In the genomic region with DNA sequence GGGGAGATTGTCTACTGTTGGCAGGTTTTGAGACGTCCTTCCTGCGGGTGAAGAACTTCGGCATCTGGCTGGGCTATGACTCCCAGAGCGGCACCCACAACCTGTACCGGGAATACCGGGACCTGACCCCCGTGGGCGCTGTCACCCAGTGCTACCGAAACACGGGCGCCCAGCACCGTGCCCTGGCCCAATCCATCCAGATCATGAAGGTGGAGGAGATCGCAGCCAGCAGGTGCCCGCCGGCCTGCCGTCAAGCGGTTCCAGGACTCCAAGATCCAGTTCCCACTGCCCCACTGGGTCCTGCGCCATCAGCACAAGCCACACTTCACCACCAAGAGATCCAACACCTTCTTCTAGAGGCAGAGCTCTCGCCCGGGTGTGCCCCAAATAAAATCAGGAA, we compare ENCODE assay signal across 26 cellular contexts.
DNase-seq lines count a peak whose midpoint lies in the region; ATAC-seq, FAIRE-seq and TF ChIP-seq lines count a peak whose summit lies in the region.
"Had no signal": no experiment of that assay in that cellular context is flagged by ENCODE, and none has a peak within 500 bp of the region (broad histone marks: within the 10 kb centered on the region; RNA-seq: fewer than 3 reads in every experiment).

No MANE protein-coding gene starts in this region.

- peak; percentile 27 for DNase-seq in activated CD4-positive, alpha-beta T cell treated with anti-CD3 and anti-CD28 coated beads for 36 hours
- DNase-seq in activated CD4-positive, alpha-beta T cell treated with anti-CD3 and anti-CD28 coated beads for 4 hours = no peak
- no peak for DNase-seq in A549 (ENCODE audit: low read depth in 1 of 2, low spot score in 1 of 2)
- DNase-seq in NCI-H69 (lab: John Stamatoyannopoulos, UW) = peak; percentile 0
- peak; percentile 1 to 4 for DNase-seq in erythroblast (lab: John Stamatoyannopoulos, UW)
- DNase-seq in gastrocnemius medialis = no peak
- no peak for DNase-seq in Ammon's horn (ENCODE audit: low spot score)
- no peak for DNase-seq in D721Med (ENCODE audit: insufficient read length, low spot score)
- DNase-seq: activated CD8-positive, alpha-beta memory T cell treated with anti-CD3 and anti-CD28 coated beads, Interleukin-2, amount 10 ng/mL, durations not matched to agents 7 days and 5 days; activated naive CD8-positive, alpha-beta T cell treated with anti-CD3 and anti-CD28 coated beads for 36 hours; activated T-cell treated with anti-CD3 and anti-CD28 coated beads, Interleukin-2, amount 50 U/mL, for 72 hours; cerebellar nuclear complex; DMS79; Karpas-422; kidney glomerular epithelial cell; NCI-H1694 treated with DMSO at 0.1 percent for 48 hours; NCI-H2227 treated with DMSO at 0.1 percent for 48 hours; NCI-H748 treated with DMSO at 0.1 percent for 48 hours; substantia nigra had no signal

- TF ChIP-seq CTCF in A549 (IDR thresholded peaks at IDR 0.05) (no peak), gastrocnemius medialis (IDR thresholded peaks at IDR 0.05 in 4 of 5, conservative IDR thresholded peaks at IDR 0.05 in 1 of 5) (no peak), D721Med (IDR thresholded peaks at IDR 0.05; ENCODE audit: insufficient read depth, missing control alignments) (no peak)

- H3K9me3 ChIP-seq in A549 (no peaks in the 10 kb centered on the region; the same call in 2 of the 3 replicates), gastrocnemius medialis (no peaks in the 10 kb centered on the region)

- H3K4me3 ChIP-seq in A549 (no peak overlapping the region), gastrocnemius medialis (no peak overlapping the region)

- TF ChIP-seq RAD21 in A549 (conservative IDR thresholded peaks at IDR 0.05 in 1 of 2, IDR thresholded peaks at IDR 0.05 in 1 of 2) = no peak

- FAIRE-seq in A549 (lab: Jason Lieb, UNC) (no peak), D721Med (lab: Jason Lieb, UNC) (no peak)
- FAIRE-seq: endothelial cell of umbilical vein, H1, HTR-8/SVneo had no signal

- H3K27me3 ChIP-seq in gastrocnemius medialis = no peaks in the 10 kb centered on the region

- CTCF ChIA-PET in activated CD4-positive, alpha-beta T cell treated with anti-CD3 and anti-CD28 coated beads for 36 hours (lab: Charles Lee) = no interaction called here
- CTCF ChIA-PET in A549 (lab: Yijun Ruan, JAX) = no interaction called here

- H3K36me3 Mint-ChIP-seq in activated CD4-positive, alpha-beta T cell treated with anti-CD3 and anti-CD28 coated beads for 36 hours (ENCODE audit: low read depth) = no peaks in the 10 kb centered on the region
- H3K36me3 Mint-ChIP-seq: activated CD8-positive, alpha-beta memory T cell treated with anti-CD3 and anti-CD28 coated beads, Interleukin-2, amount 10 ng/mL, durations not matched to agents 7 days and 5 days; activated naive CD8-positive, alpha-beta T cell treated with anti-CD3 and anti-CD28 coated beads for 36 hours had no signal

- WGBS in A549 (ENCODE audit: missing lambda C conversion rate) = 81% methylated on average over 16 of the region's 20 CpGs

- no peak overlapping the region for H3K4me2 ChIP-seq in A549

- H3K9me3 Mint-ChIP-seq in activated CD4-positive, alpha-beta T cell treated with anti-CD3 and anti-CD28 coated beads for 36 hours (ENCODE audit: low read depth) = peaks cover under 1% of the 10 kb centered on the region

- TF ChIP-seq POLR2A in A549 (IDR thresholded peaks at IDR 0.05; ENCODE audit: low read length) (0 out of 2 replicates have a peak, but pooled peaks have one; percentile 16), erythroblast (IDR thresholded peaks at IDR 0.05; ENCODE audit: low read length) (no peak), gastrocnemius medialis (IDR thresholded peaks at IDR 0.05) (no peak)

- in situ Hi-C loops in gastrocnemius medialis (cut with MboI; ENCODE audit: low sequenced_read_pairs in 4 of 4) = no loop called here

- POLR2A ChIA-PET in activated CD4-positive, alpha-beta T cell treated with anti-CD3 and anti-CD28 coated beads for 36 hours (lab: Charles Lee) = no interaction called here
- POLR2A ChIA-PET in A549 (lab: Yijun Ruan, JAX) = no interaction called here

- intact Hi-C loops in activated CD4-positive, alpha-beta T cell treated with anti-CD3 and anti-CD28 coated beads for 36 hours (cut with DNase I, micrococcal nuclease) = no loop called here
- intact Hi-C loops in gastrocnemius medialis (cut with DNase I; ENCODE audit: low total_unique reads) = no loop called here

- no peaks in the 10 kb centered on the region for H3K4me1 Mint-ChIP-seq in activated CD4-positive, alpha-beta T cell treated with anti-CD3 and anti-CD28 coated beads for 36 hours
- H3K4me1 Mint-ChIP-seq: activated CD8-positive, alpha-beta memory T cell treated with anti-CD3 and anti-CD28 coated beads, Interleukin-2, amount 10 ng/mL, durations not matched to agents 7 days and 5 days; activated naive CD8-positive, alpha-beta T cell treated with anti-CD3 and anti-CD28 coated beads for 36 hours; B cell; neural crest cell had no signal

- no peak for TF ChIP-seq EP300 in A549 (IDR thresholded peaks at IDR 0.05)

- H3K4me1 ChIP-seq in A549 = no peaks in the 10 kb centered on the region
- no peaks in the 10 kb centered on the region for H3K4me1 ChIP-seq in gastrocnemius medialis

- H3K36me3 ChIP-seq in gastrocnemius medialis = no peaks in the 10 kb centered on the region

- H3K27ac ChIP-seq in A549 (no peak overlapping the region), gastrocnemius medialis (no peak overlapping the region)

- peak; percentile 24 for ATAC-seq in activated CD4-positive, alpha-beta T cell treated with anti-CD3 and anti-CD28 coated beads for 36 hours
- ATAC-seq in A549 = no peak
- no peak for ATAC-seq in gastrocnemius medialis
- ATAC-seq: activated CD8-positive, alpha-beta memory T cell treated with anti-CD3 and anti-CD28 coated beads, Interleukin-2, amount 10 ng/mL, durations not matched to agents 7 days and 5 days; WTC11 had no signal

- no peaks in the 10 kb centered on the region for H3K27me3 Mint-ChIP-seq in activated CD4-positive, alpha-beta T cell treated with anti-CD3 and anti-CD28 coated beads for 36 hours
- H3K27me3 Mint-ChIP-seq: activated CD8-positive, alpha-beta memory T cell treated with anti-CD3 and anti-CD28 coated beads, Interleukin-2, amount 10 ng/mL, durations not matched to agents 7 days and 5 days; activated naive CD8-positive, alpha-beta T cell treated with anti-CD3 and anti-CD28 coated beads for 36 hours; B cell; progenitor cell of endocrine pancreas had no signal

- no peak overlapping the region for H3K27ac Mint-ChIP-seq in activated CD4-positive, alpha-beta T cell treated with anti-CD3 and anti-CD28 coated beads for 36 hours
- H3K27ac Mint-ChIP-seq: activated CD8-positive, alpha-beta memory T cell treated with anti-CD3 and anti-CD28 coated beads, Interleukin-2, amount 10 ng/mL, durations not matched to agents 7 days and 5 days; activated naive CD8-positive, alpha-beta T cell treated with anti-CD3 and anti-CD28 coated beads for 36 hours; activated T-cell treated with anti-CD3 and anti-CD28 coated beads, Interleukin-2, amount 50 U/mL, for 72 hours; B cell; progenitor cell of endocrine pancreas; WTC11 had no signal

- H3K4me3 Mint-ChIP-seq in activated CD4-positive, alpha-beta T cell treated with anti-CD3 and anti-CD28 coated beads for 36 hours = no peak overlapping the region
- H3K4me3 Mint-ChIP-seq: activated CD8-positive, alpha-beta memory T cell treated with anti-CD3 and anti-CD28 coated beads, Interleukin-2, amount 10 ng/mL, durations not matched to agents 7 days and 5 days; activated naive CD8-positive, alpha-beta T cell treated with anti-CD3 and anti-CD28 coated beads for 36 hours; activated T-cell treated with anti-CD3 and anti-CD28 coated beads, Interleukin-2, amount 50 U/mL, for 72 hours; B cell; neural crest cell; WTC11 had no signal

TF ChIP-seq in A549, 52 proteins besides CTCF, POLR2A, EP300 and RAD21:
- TF ChIP-seq RNF2 (IDR thresholded peaks at IDR 0.05; ENCODE audit: borderline replicate concordance, low read depth) (no peak), KDM1A (IDR thresholded peaks at IDR 0.05; ENCODE audit: low read depth) (no peak), ESRRA (IDR thresholded peaks at IDR 0.05; ENCODE audit: borderline replicate concordance, low read length) (no peak), TP53 (CRISPR knock-in tag; IDR thresholded peaks at IDR 0.05) (no peak), JUNB (IDR thresholded peaks at IDR 0.05) (no peak), RARB (CRISPR knock-in tag; IDR thresholded peaks at IDR 0.05) (no peak), BCL3 (IDR thresholded peaks at IDR 0.05) (no peak)

Comparison
In these comparisons a context has a peak if more than half of its experiments do, and no peak if none do; other contexts are left out.
1. DNase-seq: peak in activated CD4-positive, alpha-beta T cell treated with anti-CD3 and anti-CD28 coated beads for 36 hours (single experiment), NCI-H69 (single experiment) and erythroblast (2 of 2); none in activated CD4-positive, alpha-beta T cell treated with anti-CD3 and anti-CD28 coated beads for 4 hours (0 of 2), A549 (0 of 2), gastrocnemius medialis (0 of 2), Ammon's horn (single experiment) and D721Med (single experiment).